Comparison of ENCODE assay signal across 17 cellular contexts in genomic region chr3:117548600-117548999, GRCh38.
"Had no signal": no experiment of that assay in that cellular context is flagged by ENCODE, and none has a peak within 500 bp of the region (broad histone marks: within the 10 kb centered on the region; RNA-seq: fewer than 3 reads in every experiment).

No MANE protein-coding gene starts in this region.

- H3K4me2 ChIP-seq: smooth muscle cell had no signal

- ATAC-seq: activated CD4-positive, CD25-positive, alpha-beta regulatory T cell treated with anti-CD3 and anti-CD28 coated beads, Interleukin-2, amount 50 U/mL, for 24 hours; activated CD8-positive, alpha-beta memory T cell treated with anti-CD3 and anti-CD28 coated beads, Interleukin-2, amount 10 ng/mL, durations not matched to agents 7 days and 5 days; gastrocnemius medialis; stimulated activated naive B cell treated with anti-CD40 and anti-IgM and Interleukin-4, amounts not matched to agents 10 μg/mL and 1 μg/mL and 100 μg/mL, for 72 hours had no signal

- H3K9me3 ChIP-seq: breast epithelium, esophagus muscularis mucosa, gastrocnemius medialis, left ventricle myocardium inferior, ovary had no signal

- H3K4me1 ChIP-seq: breast epithelium, esophagus muscularis mucosa, gastrocnemius medialis, left ventricle myocardium inferior had no signal

- H3K36me3 ChIP-seq: breast epithelium, esophagus muscularis mucosa, gastrocnemius medialis, left ventricle myocardium inferior, ovary had no signal

- H3K27me3 ChIP-seq: breast epithelium, dorsolateral prefrontal cortex, esophagus muscularis mucosa, gastrocnemius medialis, ovary had no signal

- H3K4me3 ChIP-seq: breast epithelium, dorsolateral prefrontal cortex, esophagus muscularis mucosa, gastrocnemius medialis, left ventricle myocardium inferior, ovary, smooth muscle cell had no signal

- H3K27ac ChIP-seq: breast epithelium, dorsolateral prefrontal cortex, esophagus muscularis mucosa, gastrocnemius medialis, left ventricle myocardium inferior, ovary had no signal

- DNase-seq: activated CD4-positive, alpha-beta T cell treated with anti-CD3 and anti-CD28 coated beads, Interleukin-2, amount 50 U/mL, for 48 hours; activated CD8-positive, alpha-beta memory T cell treated with anti-CD3 and anti-CD28 coated beads, Interleukin-2, amount 10 ng/mL, durations not matched to agents 7 days and 5 days; activated effector memory CD4-positive, alpha-beta T cell treated with Interleukin-2 at 50 U/mL for 16 hours; activated T-cell treated with anti-CD3 and anti-CD28 coated beads, Interleukin-2, amount 50 U/mL, for 24 hours; anterior cingulate cortex; dorsolateral prefrontal cortex; gastrocnemius medialis; left ventricle myocardium inferior; ovary; stimulated activated CD4-positive, alpha-beta T cell treated with anti-CD3 and anti-CD28 coated beads, Interleukin-1b, Interleukin-23, amount 100 ng/mL, for 48 hours; stimulated activated naive B cell treated with anti-CD40 and anti-IgM and Interleukin-4, amounts not matched to agents 10 μg/mL and 1 μg/mL and 100 μg/mL, for 72 hours; substantia nigra; T-helper 2 cell had no signal
